8 cellular contexts compared by ENCODE assay signal in the genomic region with DNA sequence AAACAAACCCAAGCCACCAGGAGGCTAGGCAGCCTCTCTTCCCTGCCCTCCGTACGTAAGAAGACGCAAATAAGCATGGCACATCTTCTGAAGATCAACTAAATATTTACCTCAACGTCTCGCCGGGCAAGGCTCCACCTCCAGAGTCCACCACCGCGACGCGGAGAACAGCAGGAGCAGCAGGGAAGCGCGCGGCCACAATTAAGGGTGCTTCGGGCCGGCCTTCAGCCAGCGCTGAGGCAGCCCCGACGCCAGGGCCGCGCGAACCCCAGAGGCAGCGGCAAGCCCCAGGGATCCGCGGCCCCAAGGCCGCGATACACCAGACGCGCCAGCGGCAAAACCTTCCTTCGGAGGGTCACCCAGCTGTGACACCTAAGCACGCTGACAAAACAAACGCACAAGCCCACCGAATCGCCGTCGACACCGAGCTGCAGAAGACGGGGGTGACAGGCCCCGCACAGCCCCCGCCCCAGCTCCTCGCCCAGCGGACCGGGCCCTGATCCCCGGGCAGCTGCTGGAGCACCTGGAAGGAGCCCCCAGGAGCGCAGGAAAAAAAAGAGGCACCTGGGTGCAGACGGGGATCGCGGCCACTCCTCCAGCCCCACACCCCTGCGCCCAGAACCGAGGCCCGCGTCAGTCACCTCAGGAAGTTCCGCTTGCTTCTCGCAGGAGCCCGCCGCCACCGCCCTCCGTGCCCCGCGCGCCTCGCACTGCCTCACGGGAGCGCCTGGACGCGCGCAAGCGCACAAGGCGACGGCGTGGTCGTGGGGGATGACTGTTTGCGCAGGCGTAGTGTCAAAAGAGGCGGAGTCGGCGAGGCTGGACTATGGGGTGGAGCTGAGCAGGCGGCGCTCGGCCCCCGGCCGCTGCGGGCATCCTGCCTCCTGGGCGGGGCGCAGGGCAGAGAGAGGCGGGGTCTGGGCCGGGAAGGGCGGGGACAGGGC. TPM values are rescaled to one million over a fixed set of nuclear protein-coding genes. Genes with fewer than 3 reads are reported as not detected.
A peak's percentile ranks its signal among the peaks of the same experiment; 100 is the strongest.
DNase-seq lines count a peak whose midpoint lies in the region; ATAC-seq and TF ChIP-seq lines count a peak whose summit lies in the region.

A gene with protein sequence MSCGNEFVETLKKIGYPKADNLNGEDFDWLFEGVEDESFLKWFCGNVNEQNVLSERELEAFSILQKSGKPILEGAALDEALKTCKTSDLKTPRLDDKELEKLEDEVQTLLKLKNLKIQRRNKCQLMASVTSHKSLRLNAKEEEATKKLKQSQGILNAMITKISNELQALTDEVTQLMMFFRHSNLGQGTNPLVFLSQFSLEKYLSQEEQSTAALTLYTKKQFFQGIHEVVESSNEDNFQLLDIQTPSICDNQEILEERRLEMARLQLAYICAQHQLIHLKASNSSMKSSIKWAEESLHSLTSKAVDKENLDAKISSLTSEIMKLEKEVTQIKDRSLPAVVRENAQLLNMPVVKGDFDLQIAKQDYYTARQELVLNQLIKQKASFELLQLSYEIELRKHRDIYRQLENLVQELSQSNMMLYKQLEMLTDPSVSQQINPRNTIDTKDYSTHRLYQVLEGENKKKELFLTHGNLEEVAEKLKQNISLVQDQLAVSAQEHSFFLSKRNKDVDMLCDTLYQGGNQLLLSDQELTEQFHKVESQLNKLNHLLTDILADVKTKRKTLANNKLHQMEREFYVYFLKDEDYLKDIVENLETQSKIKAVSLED (minus strand): TSS at position 712 of the 944 bp plus-strand sequence. CDS start 1,175 bp downstream, outside the sequence.
A gene (minus strand): TSS at position 712 of the 944 bp plus-strand sequence. CDS start 12,890 bp downstream, outside the sequence.

- H3K9ac ChIP-seq in rectal smooth muscle tissue (ENCODE audit: low read length), result peak within 1 kb of the TSS; percentile 57

- H3K36me3 Mint-ChIP-seq in T-helper 1 cell treated with Interleukin-12 subunit alpha and Interleukin-12 subunit beta and Interleukin-4 antibody, amounts not matched to agents 30 μg/mL and 1 μg/mL, for 36 hours (ENCODE audit: low read depth), result peaks cover 28% of the 10 kb centered on the region

- no peaks in the 10 kb centered on the region for H3K27me3 Mint-ChIP-seq in T-helper 1 cell treated with Interleukin-12 subunit alpha and Interleukin-12 subunit beta and Interleukin-4 antibody, amounts not matched to agents 30 μg/mL and 1 μg/mL, for 36 hours (ENCODE audit: low read depth)

- TF ChIP-seq POLR2A in GM15510 (IDR thresholded peaks at IDR 0.05; ENCODE audit: borderline replicate concordance, extremely low read depth, insufficient read length), result peak; percentile 85
- peak in 1 of 2 donors; percentile 82 for TF ChIP-seq POLR2A in vagina (IDR thresholded peaks at IDR 0.05)

- intact Hi-C loops in right cardiac atrium (cut with DNase I) (no loop called here), vagina (cut with DNase I) (loop anchor here (5.0 kb wide), 1 partner anchor 176 kb away; a partner anchor contains a TSS)

- WGBS in right cardiac atrium, result under 1% methylated on average over 88 of the region's 88 CpGs

- H3K9me3 Mint-ChIP-seq in T-helper 1 cell treated with Interleukin-12 subunit alpha and Interleukin-12 subunit beta and Interleukin-4 antibody, amounts not matched to agents 30 μg/mL and 1 μg/mL, for 36 hours, result no peaks in the 10 kb centered on the region

- peaks cover 2% of the 10 kb centered on the region for H3K4me1 ChIP-seq in right cardiac atrium (ENCODE audit: control insufficient read depth, insufficient read depth, low read length)
- peaks cover 16% of the 10 kb centered on the region for H3K4me1 ChIP-seq in rectal smooth muscle tissue (ENCODE audit: control insufficient read depth, insufficient read depth, low read length)
- H3K4me1 ChIP-seq in vagina, result peaks cover 68% of the 10 kb centered on the region

- peak within 1 kb of the TSS; percentile 89 for H3K4me3 Mint-ChIP-seq in T-helper 1 cell treated with Interleukin-12 subunit alpha and Interleukin-12 subunit beta and Interleukin-4 antibody, amounts not matched to agents 30 μg/mL and 1 μg/mL, for 36 hours

- ATAC-seq in HG02884 (IDR thresholded peaks at IDR 0.05; ENCODE audit: unreplicated experiment) (peak; percentile 83), right cardiac atrium (peak; percentile 99)

- DNase-seq in NCI-H1694 (lab: John Stamatoyannopoulos, UW) (peak; percentile 85), anterior cingulate cortex (lab: John Stamatoyannopoulos, UW) (peak; percentile 77 to 99 (median 97)), right cardiac atrium (peak; percentile 99 to 100 (median 99)), vagina (ENCODE audit: extremely low spot score in 2 of 2) (peak; percentile 95 to 99)

- no peaks in the 10 kb centered on the region for H3K9me3 ChIP-seq in right cardiac atrium (ENCODE audit: control insufficient read depth, low read length)
- no peaks in the 10 kb centered on the region for H3K9me3 ChIP-seq in vagina

- peaks cover 45% of the 10 kb centered on the region for H3K4me1 Mint-ChIP-seq in T-helper 1 cell treated with Interleukin-12 subunit alpha and Interleukin-12 subunit beta and Interleukin-4 antibody, amounts not matched to agents 30 μg/mL and 1 μg/mL, for 36 hours (ENCODE audit: low read depth)

- no peak for TF ChIP-seq CTCF in vagina (IDR thresholded peaks at IDR 0.05)

- no peaks in the 10 kb centered on the region for H3K27me3 ChIP-seq in right cardiac atrium (ENCODE audit: control insufficient read depth, insufficient read depth)
- no peaks in the 10 kb centered on the region for H3K27me3 ChIP-seq in rectal smooth muscle tissue (ENCODE audit: control insufficient read depth, insufficient read depth, low read length)
- H3K27me3 ChIP-seq in vagina, result no peaks in the 10 kb centered on the region

- H3K27ac Mint-ChIP-seq in T-helper 1 cell treated with Interleukin-12 subunit alpha and Interleukin-12 subunit beta and Interleukin-4 antibody, amounts not matched to agents 30 μg/mL and 1 μg/mL, for 36 hours, result peak within 1 kb of the TSS; percentile 86

- H3K36me3 ChIP-seq in rectal smooth muscle tissue (ENCODE audit: control insufficient read depth, insufficient read depth, low read length), result no peaks in the 10 kb centered on the region
- H3K36me3 ChIP-seq in vagina, result peaks cover 0 to 5% of the 10 kb centered on the region in 2 donors

- H3K27ac ChIP-seq in right cardiac atrium (ENCODE audit: low read length), result peak within 1 kb of the TSS; percentile 22
- H3K27ac ChIP-seq in rectal smooth muscle tissue (ENCODE audit: low read depth, low read length), result peak within 1 kb of the TSS; percentile 71
- H3K27ac ChIP-seq in vagina, result peak within 1 kb of the TSS; percentile 69

- H3K4me3 ChIP-seq in right cardiac atrium (ENCODE audit: low read length), result peak within 1 kb of the TSS; percentile 76
- H3K4me3 ChIP-seq in rectal smooth muscle tissue (ENCODE audit: low read length), result peak within 1 kb of the TSS; percentile 89
- peak within 1 kb of the TSS; percentile 84 to 90 for H3K4me3 ChIP-seq in vagina

RNA-seq across cellular contexts. Expression of the first gene that starts in this region (rescaled TPM):
- total RNA-seq in right cardiac atrium, result 1 to 10 TPM; 6.1 to 8.9 (median 7.4) TPM
- 4.3 TPM for polyA plus RNA-seq in right cardiac atrium
- total RNA-seq in vagina, result 9.6 TPM

RNA-seq across cellular contexts. Expression of the second gene that starts in this region (rescaled TPM):
- total RNA-seq in right cardiac atrium (1 to 10 TPM; 3.5 to 5.9 (median 4.6) TPM), vagina (3.9 TPM)
- polyA plus RNA-seq in right cardiac atrium, result 1.5 TPM

Comparison
In these comparisons a context has a peak if more than half of its experiments do, and no peak if none do; other contexts are left out.
1. Peak in every context shown above with its lines: DNase-seq, ATAC-seq, H3K4me3 ChIP-seq and H3K27ac ChIP-seq.